ENCODE assay signal across 8 cellular contexts in the genomic region with DNA sequence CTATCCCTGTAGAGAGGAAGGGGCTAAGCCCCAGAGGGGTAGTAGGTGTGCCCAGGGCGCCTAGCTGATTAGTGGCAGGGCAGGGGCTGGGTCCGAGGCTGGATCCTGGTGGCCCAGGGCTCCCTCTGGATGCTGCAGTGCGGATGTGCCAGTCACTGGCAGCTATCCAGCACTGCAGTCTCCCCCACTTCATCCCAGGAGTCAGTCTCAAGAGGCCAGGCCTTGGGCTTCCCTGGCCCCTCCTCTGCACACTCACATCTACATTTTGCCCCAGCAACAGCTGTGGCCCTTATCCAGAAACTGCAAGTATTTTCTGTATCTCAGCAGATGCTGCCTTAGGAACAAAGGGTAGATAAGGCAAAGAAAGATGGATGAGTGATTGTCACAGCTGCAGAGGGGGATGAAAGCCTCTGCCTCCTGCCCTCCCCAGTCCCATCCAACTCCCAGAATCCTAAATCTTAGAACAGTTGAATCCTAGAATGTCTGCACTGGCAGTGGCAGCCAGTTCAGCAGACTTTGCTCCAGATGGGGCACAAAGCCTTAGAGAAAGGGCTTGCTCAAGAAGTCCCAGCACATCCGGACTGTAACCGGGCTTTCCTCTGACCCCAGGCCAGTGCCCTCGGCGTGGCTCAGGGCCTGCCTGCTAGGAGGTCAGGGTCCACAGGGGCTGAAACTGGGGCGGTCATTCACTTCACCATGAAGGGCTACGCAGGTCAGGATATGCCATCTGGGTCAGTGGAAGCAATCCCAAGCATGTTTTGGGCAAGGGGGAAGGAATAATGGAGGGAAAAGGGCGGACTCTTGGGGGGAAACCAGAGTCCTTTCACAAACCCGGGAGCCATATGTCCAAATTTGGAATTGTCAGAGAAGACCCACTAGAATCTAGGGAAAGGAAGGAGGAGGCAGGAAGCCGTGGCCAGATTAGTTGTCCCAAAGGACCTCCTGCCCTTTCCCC. TPM values are rescaled to one million over a fixed set of nuclear protein-coding genes. Genes with fewer than 3 reads are reported as not detected.
A peak's percentile ranks its signal among the peaks of the same experiment; 100 is the strongest.
DNase-seq lines count a peak whose midpoint lies in the region; ATAC-seq and TF ChIP-seq lines count a peak whose summit lies in the region.

No MANE protein-coding gene starts in this region.

- TF ChIP-seq CTCF in brain (conservative IDR thresholded peaks at IDR 0.05), result peak in 1 of 2 experiments; percentile 41

- H3K36me3 Mint-ChIP-seq in brain, result peaks cover 4% of the 10 kb centered on the region

- H3K4me3 Mint-ChIP-seq in brain, result peak overlapping the region; percentile 86 to 95 (median 92)

- peak; percentile 78 for DNase-seq in GM03348 (ENCODE audit: low spot score)
- DNase-seq in GOT3 (lab: John Stamatoyannopoulos, UW), result peak; percentile 22
- DNase-seq in NCI-H226, result peak; percentile 48
- peak; percentile 61 for DNase-seq in left kidney (ENCODE audit: low read depth, low spot score)
- no peak for DNase-seq in D341Med (ENCODE audit: low spot score)

- ATAC-seq in GM19328 (IDR thresholded peaks at IDR 0.05; ENCODE audit: unreplicated experiment), result no peak

- H3K9me3 Mint-ChIP-seq in brain, result peaks cover 0 to 4% (median 0%) of the 10 kb centered on the region in 5 experiments

- H3K27ac Mint-ChIP-seq in brain, result peak overlapping the region; percentile 97 to 99 (median 98)

- H3K4me1 Mint-ChIP-seq in brain, result peaks cover 69% of the 10 kb centered on the region

- H3K27ac ChIP-seq in temporal lobe (ENCODE audit: low read depth, low read length), result peak overlapping the region; percentile 71

- peaks cover 3% of the 10 kb centered on the region for H3K27me3 Mint-ChIP-seq in brain

RNA-seq across cellular contexts. Expression of a gene that starts 1.5 kb away (rescaled TPM):
- polyA plus RNA-seq in brain (ENCODE audit: insufficient read depth, low read depth, low replicate concordance), result 261 TPM
- total RNA-seq in temporal lobe, result 43.3 TPM
